Comparison of ENCODE assay signal across 1 cellular context in genomic region chr19:52942371-52943133, GRCh38.
TF ChIP-seq lines count a peak whose summit lies in the region.

No MANE protein-coding gene starts in this region.

TF ChIP-seq in H1, 55 proteins besides CTCF, POLR2A, EP300 and RAD21 (continued from another document):
- TF ChIP-seq CHD7 (IDR thresholded peaks at IDR 0.05; ENCODE audit: insufficient replicate concordance, low read length), result no peak
- TF ChIP-seq SAP30 (IDR thresholded peaks at IDR 0.05; ENCODE audit: insufficient read depth, insufficient replicate concordance, low read length), result peak; percentile 16
- TF ChIP-seq YY1 (IDR thresholded peaks at IDR 0.05; ENCODE audit: low read depth, low read length), result no peak
- peak; percentile 60; the same call in 1 of the 2 replicates for TF ChIP-seq TEAD4 (IDR thresholded peaks at IDR 0.05; ENCODE audit: low read depth, low read length)
- TF ChIP-seq SIX5 (IDR thresholded peaks at IDR 0.05; ENCODE audit: low read depth, low read length), result no peak
- no peak for TF ChIP-seq CBX5 (IDR thresholded peaks at IDR 0.05; ENCODE audit: low read depth, low read length)
- TF ChIP-seq, protein P1, sequence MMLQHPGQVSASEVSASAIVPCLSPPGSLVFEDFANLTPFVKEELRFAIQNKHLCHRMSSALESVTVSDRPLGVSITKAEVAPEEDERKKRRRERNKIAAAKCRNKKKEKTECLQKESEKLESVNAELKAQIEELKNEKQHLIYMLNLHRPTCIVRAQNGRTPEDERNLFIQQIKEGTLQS (IDR thresholded peaks at IDR 0.05; ENCODE audit: insufficient read depth, low read depth, low read length), result no peak
- no peak for TF ChIP-seq BCL11A (IDR thresholded peaks at IDR 0.05; ENCODE audit: low read depth in 2 of 2, low read length in 2 of 2)
- TF ChIP-seq JUND (IDR thresholded peaks at IDR 0.05; ENCODE audit: low read length), result peak; percentile 25; the same call in 1 of the 2 replicates
